8 cellular contexts compared by ENCODE assay signal in the genomic region with DNA sequence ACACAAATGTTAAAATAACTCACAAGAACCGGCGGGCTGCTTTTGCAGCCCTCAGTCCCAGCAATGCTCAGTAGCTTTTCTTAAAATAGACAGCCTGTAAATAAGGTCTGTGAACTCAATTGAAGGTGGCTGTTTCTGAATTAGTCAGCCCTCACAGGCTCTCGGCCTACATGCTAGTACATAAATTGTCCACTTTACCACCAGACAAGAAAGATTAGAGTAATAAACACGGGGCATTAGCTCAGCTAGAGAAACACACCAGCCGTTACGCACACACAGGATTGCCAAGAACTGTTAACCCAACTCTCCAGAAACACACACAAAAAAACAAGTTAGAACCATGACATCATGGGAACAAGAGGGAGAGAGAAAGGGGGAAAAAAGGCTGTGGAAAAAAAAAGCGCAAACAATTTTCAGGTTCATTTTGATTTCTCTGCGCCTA.
DNase-seq lines count a peak whose midpoint lies in the region; ATAC-seq and TF ChIP-seq lines count a peak whose summit lies in the region.

No MANE protein-coding gene starts in this region.

- H3K4me3 ChIP-seq in SK-N-MC (no peak overlapping the region), lower leg skin (ENCODE audit: low read depth, poor library complexity, severe bottlenecking) (no peak overlapping the region)

- ATAC-seq in GM19035 (IDR thresholded peaks at IDR 0.05; ENCODE audit: unreplicated experiment) (peak; percentile 98), HG02870 (IDR thresholded peaks at IDR 0.05; ENCODE audit: unreplicated experiment) (peak; percentile 98), foreskin keratinocyte (no peak)

- H3K27ac Mint-ChIP-seq in activated CD4-positive, alpha-beta T cell treated with anti-CD3 and anti-CD28 coated beads, Interleukin-2, amount 10 ng/mL, durations not matched to agents 24 days and 14 days = no peak overlapping the region

- intact Hi-C loops in lower leg skin (cut with DNase I; ENCODE audit: low total_unique reads) = no loop called here
- intact Hi-C loops in activated CD4-positive, alpha-beta T cell treated with anti-CD3 and anti-CD28 coated beads, Interleukin-2, amount 10 ng/mL, durations not matched to agents 24 days and 14 days (cut with micrococcal nuclease) = no loop called here
- intact Hi-C loops in posterior vena cava (cut with DNase I) = no loop called here

- peaks cover 74% of the 10 kb centered on the region for H3K36me3 ChIP-seq in SK-N-MC (ENCODE audit: insufficient read depth, low read length)

- peak overlapping the region; percentile 1 for H3K9ac ChIP-seq in SK-N-MC (ENCODE audit: insufficient read length)

- no peaks in the 10 kb centered on the region for H3K4me1 ChIP-seq in foreskin keratinocyte

- H3K4me1 Mint-ChIP-seq in activated CD4-positive, alpha-beta T cell treated with anti-CD3 and anti-CD28 coated beads, Interleukin-2, amount 10 ng/mL, durations not matched to agents 24 days and 14 days = no peaks in the 10 kb centered on the region

- peaks cover 3% of the 10 kb centered on the region for H3K27me3 ChIP-seq in foreskin keratinocyte

- no peak for TF ChIP-seq POLR2A in lower leg skin (IDR thresholded peaks at IDR 0.05)

- H3K27me3 Mint-ChIP-seq in activated CD4-positive, alpha-beta T cell treated with anti-CD3 and anti-CD28 coated beads, Interleukin-2, amount 10 ng/mL, durations not matched to agents 24 days and 14 days = no peaks in the 10 kb centered on the region

- H3K27ac ChIP-seq in SK-N-MC (peak overlapping the region; percentile 57), foreskin keratinocyte (no peak overlapping the region)

- H3K4me3 Mint-ChIP-seq in activated CD4-positive, alpha-beta T cell treated with anti-CD3 and anti-CD28 coated beads, Interleukin-2, amount 10 ng/mL, durations not matched to agents 24 days and 14 days = no peak overlapping the region

- no peaks in the 10 kb centered on the region for H3K9me3 ChIP-seq in SK-N-MC (ENCODE audit: low read depth, low read length)

- no peak for DNase-seq in SK-N-MC (ENCODE audit: low read depth, low spot score)
- peak; percentile 78 for DNase-seq in medulla oblongata (ENCODE audit: extremely low spot score)
- DNase-seq in lower leg skin (ENCODE audit: low spot score in 2 of 2) = no peak
- DNase-seq in foreskin keratinocyte = no peak
- DNase-seq in activated CD4-positive, alpha-beta T cell treated with anti-CD3 and anti-CD28 coated beads, Interleukin-2, amount 10 ng/mL, durations not matched to agents 24 days and 14 days = no peak
- no peak for DNase-seq in posterior vena cava (ENCODE audit: low spot score)

- WGBS in lower leg skin, 2 donors = 65 to 69% methylated on average over 8 of the region's 8 CpGs

- no peak for TF ChIP-seq CTCF in lower leg skin (IDR thresholded peaks at IDR 0.05)
- TF ChIP-seq CTCF in foreskin keratinocyte (conservative IDR thresholded peaks at IDR 0.05) = no peak

- H3K36me3 Mint-ChIP-seq in activated CD4-positive, alpha-beta T cell treated with anti-CD3 and anti-CD28 coated beads, Interleukin-2, amount 10 ng/mL, durations not matched to agents 24 days and 14 days (ENCODE audit: low read depth) = peaks cover 7% of the 10 kb centered on the region

- peaks cover 6% of the 10 kb centered on the region for H3K9me3 Mint-ChIP-seq in activated CD4-positive, alpha-beta T cell treated with anti-CD3 and anti-CD28 coated beads, Interleukin-2, amount 10 ng/mL, durations not matched to agents 24 days and 14 days
